In the genomic region with DNA sequence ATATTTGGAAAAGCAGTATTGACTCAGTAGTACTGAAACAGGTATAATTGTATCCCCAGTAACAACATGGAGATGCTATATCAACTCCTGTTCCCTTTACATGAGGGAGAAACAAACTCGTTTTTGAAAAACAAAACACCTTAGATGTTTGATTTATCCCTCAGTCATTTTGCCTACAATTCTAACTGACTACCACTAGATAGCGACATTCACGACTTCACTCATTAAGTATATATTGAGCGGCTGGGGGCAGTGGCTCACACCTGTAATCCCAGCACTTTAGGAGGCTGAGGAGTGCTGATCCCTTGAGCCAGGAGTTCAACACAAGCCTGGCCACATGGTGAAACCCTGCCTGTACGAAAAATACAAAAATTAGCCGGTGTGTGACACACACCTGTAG, we compare ENCODE assay signal across 1 cellular context.
TF ChIP-seq lines count a peak whose summit lies in the region.

No MANE protein-coding gene starts in this region.

TF ChIP-seq in HCT116, 20 proteins besides CTCF, POLR2A, EP300 and RAD21 (continued from another document):
- TF ChIP-seq, protein P1, sequence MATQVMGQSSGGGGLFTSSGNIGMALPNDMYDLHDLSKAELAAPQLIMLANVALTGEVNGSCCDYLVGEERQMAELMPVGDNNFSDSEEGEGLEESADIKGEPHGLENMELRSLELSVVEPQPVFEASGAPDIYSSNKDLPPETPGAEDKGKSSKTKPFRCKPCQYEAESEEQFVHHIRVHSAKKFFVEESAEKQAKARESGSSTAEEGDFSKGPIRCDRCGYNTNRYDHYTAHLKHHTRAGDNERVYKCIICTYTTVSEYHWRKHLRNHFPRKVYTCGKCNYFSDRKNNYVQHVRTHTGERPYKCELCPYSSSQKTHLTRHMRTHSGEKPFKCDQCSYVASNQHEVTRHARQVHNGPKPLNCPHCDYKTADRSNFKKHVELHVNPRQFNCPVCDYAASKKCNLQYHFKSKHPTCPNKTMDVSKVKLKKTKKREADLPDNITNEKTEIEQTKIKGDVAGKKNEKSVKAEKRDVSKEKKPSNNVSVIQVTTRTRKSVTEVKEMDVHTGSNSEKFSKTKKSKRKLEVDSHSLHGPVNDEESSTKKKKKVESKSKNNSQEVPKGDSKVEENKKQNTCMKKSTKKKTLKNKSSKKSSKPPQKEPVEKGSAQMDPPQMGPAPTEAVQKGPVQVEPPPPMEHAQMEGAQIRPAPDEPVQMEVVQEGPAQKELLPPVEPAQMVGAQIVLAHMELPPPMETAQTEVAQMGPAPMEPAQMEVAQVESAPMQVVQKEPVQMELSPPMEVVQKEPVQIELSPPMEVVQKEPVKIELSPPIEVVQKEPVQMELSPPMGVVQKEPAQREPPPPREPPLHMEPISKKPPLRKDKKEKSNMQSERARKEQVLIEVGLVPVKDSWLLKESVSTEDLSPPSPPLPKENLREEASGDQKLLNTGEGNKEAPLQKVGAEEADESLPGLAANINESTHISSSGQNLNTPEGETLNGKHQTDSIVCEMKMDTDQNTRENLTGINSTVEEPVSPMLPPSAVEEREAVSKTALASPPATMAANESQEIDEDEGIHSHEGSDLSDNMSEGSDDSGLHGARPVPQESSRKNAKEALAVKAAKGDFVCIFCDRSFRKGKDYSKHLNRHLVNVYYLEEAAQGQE (IDR thresholded peaks at IDR 0.05; ENCODE audit: low read depth) = no peak
- TF ChIP-seq YY1 (IDR thresholded peaks at IDR 0.05; ENCODE audit: extremely low read depth, insufficient replicate concordance, low read depth, low read length) = no peak
